Comparison of ENCODE assay signal across 19 cellular contexts in the genomic region with DNA sequence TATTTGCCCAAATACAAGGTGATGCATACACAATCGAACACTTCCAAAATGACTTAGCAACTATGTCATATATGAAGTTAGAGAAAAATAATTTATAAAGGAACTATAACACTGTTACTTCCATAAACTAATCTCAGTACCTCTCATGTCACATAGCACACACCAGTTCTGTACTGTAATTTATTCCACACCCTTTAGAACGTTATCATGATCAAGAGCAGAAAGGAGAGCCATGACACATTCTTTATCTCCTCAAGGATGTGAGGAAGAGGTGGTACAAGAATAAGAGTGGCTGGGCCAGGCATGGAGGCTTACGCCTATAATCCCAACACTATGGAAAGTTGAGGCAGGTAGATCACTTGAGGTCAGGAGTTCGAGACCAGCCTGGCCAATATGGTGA. TPM values are rescaled to one million over a fixed set of nuclear protein-coding genes. Genes with fewer than 3 reads are reported as not detected.
A peak's percentile ranks its signal among the peaks of the same experiment; 100 is the strongest.
DNase-seq lines count a peak whose midpoint lies in the region; ATAC-seq, FAIRE-seq and TF ChIP-seq lines count a peak whose summit lies in the region.
"Had no signal": no experiment of that assay in that cellular context is flagged by ENCODE, and none has a peak within 500 bp of the region (broad histone marks: within the 10 kb centered on the region; RNA-seq: fewer than 3 reads in every experiment).

No MANE protein-coding gene starts in this region.

- peak overlapping the region; percentile 30 for H3K27ac Mint-ChIP-seq in activated CD4-positive, alpha-beta memory T cell treated with anti-CD3 and anti-CD28 coated beads for 36 hours
- no peak overlapping the region for H3K27ac Mint-ChIP-seq in activated CD4-positive, alpha-beta memory T cell treated with anti-CD3 and anti-CD28 coated beads, Interleukin-2, amount 10 ng/mL, durations not matched to agents 7 days and 5 days
- H3K27ac Mint-ChIP-seq in activated T-helper 17 cell treated with anti-CD3 and anti-CD28 coated beads, Interleukin-2, amount 50 U/mL, for 72 hours, result peak overlapping the region; percentile 55
- H3K27ac Mint-ChIP-seq in CD8-positive, alpha-beta T cell, result no peak overlapping the region
- H3K27ac Mint-ChIP-seq: GM23338 had no signal

- peaks cover 6% of the 10 kb centered on the region for H3K36me3 Mint-ChIP-seq in activated CD4-positive, alpha-beta memory T cell treated with anti-CD3 and anti-CD28 coated beads for 36 hours
- peaks cover 28% of the 10 kb centered on the region for H3K36me3 Mint-ChIP-seq in activated CD4-positive, alpha-beta memory T cell treated with anti-CD3 and anti-CD28 coated beads, Interleukin-2, amount 10 ng/mL, durations not matched to agents 7 days and 5 days (ENCODE audit: low read depth)
- peaks cover 51% of the 10 kb centered on the region for H3K36me3 Mint-ChIP-seq in activated T-helper 17 cell treated with anti-CD3 and anti-CD28 coated beads, Interleukin-2, amount 50 U/mL, for 72 hours (ENCODE audit: low read depth)
- H3K36me3 Mint-ChIP-seq in CD8-positive, alpha-beta T cell, result peaks cover 8% of the 10 kb centered on the region

- no peak overlapping the region for H3K27ac ChIP-seq in small intestine (ENCODE audit: low read depth in 1 of 2, low read length in 1 of 2)
- no peak overlapping the region for H3K27ac ChIP-seq in CD8-positive, alpha-beta T cell (ENCODE audit: low read depth, low read length)
- H3K27ac ChIP-seq: Peyer's patch had no signal

- DNase-seq in activated CD4-positive, alpha-beta memory T cell treated with anti-CD3 and anti-CD28 coated beads for 36 hours, result no peak
- DNase-seq in activated CD4-positive, alpha-beta memory T cell treated with anti-CD3 and anti-CD28 coated beads, Interleukin-2, amount 10 ng/mL, durations not matched to agents 7 days and 5 days, result no peak
- DNase-seq in erythroblast (lab: John Stamatoyannopoulos, UW), result peak; percentile 30 to 44
- DNase-seq in small intestine, result peak; percentile 16
- DNase-seq in CD8-positive, alpha-beta T cell, result no peak
- no peak for DNase-seq in NCI-H1105 (lab: John Stamatoyannopoulos, UW)
- DNase-seq: NCI-H1092 treated with DMSO at 0.1 percent for 48 hours; NCI-H1694; NCI-H510A; NCI-H748 treated with DMSO at 0.1 percent for 48 hours; NK-92 treated with Interleukin-12 subunit alpha and Interleukin-12 subunit beta, amount 100 ng/mL, for 24 hours; Peyer's patch had no signal

- no peaks in the 10 kb centered on the region for H3K27me3 Mint-ChIP-seq in activated CD4-positive, alpha-beta memory T cell treated with anti-CD3 and anti-CD28 coated beads for 36 hours
- no peaks in the 10 kb centered on the region for H3K27me3 Mint-ChIP-seq in activated CD4-positive, alpha-beta memory T cell treated with anti-CD3 and anti-CD28 coated beads, Interleukin-2, amount 10 ng/mL, durations not matched to agents 7 days and 5 days
- H3K27me3 Mint-ChIP-seq in activated T-helper 17 cell treated with anti-CD3 and anti-CD28 coated beads, Interleukin-2, amount 50 U/mL, for 72 hours, result no peaks in the 10 kb centered on the region
- no peaks in the 10 kb centered on the region for H3K27me3 Mint-ChIP-seq in CD8-positive, alpha-beta T cell (ENCODE audit: low read depth)

- H3K4me1 Mint-ChIP-seq in activated CD4-positive, alpha-beta memory T cell treated with anti-CD3 and anti-CD28 coated beads for 36 hours (ENCODE audit: low read depth), result peaks cover 63% of the 10 kb centered on the region
- peaks cover 46% of the 10 kb centered on the region for H3K4me1 Mint-ChIP-seq in activated CD4-positive, alpha-beta memory T cell treated with anti-CD3 and anti-CD28 coated beads, Interleukin-2, amount 10 ng/mL, durations not matched to agents 7 days and 5 days
- peaks cover 34% of the 10 kb centered on the region for H3K4me1 Mint-ChIP-seq in activated T-helper 17 cell treated with anti-CD3 and anti-CD28 coated beads, Interleukin-2, amount 50 U/mL, for 72 hours
- H3K4me1 Mint-ChIP-seq in CD8-positive, alpha-beta T cell (ENCODE audit: low read depth), result peaks cover 56% of the 10 kb centered on the region

- H3K4me1 ChIP-seq in small intestine (ENCODE audit: control insufficient read depth in 2 of 2, insufficient read depth in 1 of 2, low read depth in 1 of 2, low read length in 1 of 2), result peaks cover 0 to 5% of the 10 kb centered on the region in 2 donors
- peaks cover 30% of the 10 kb centered on the region for H3K4me1 ChIP-seq in CD8-positive, alpha-beta T cell (ENCODE audit: insufficient read depth, low read length)

- POLR2A ChIA-PET in activated CD4-positive, alpha-beta memory T cell treated with anti-CD3 and anti-CD28 coated beads for 36 hours (lab: Charles Lee), result no interaction called here
- POLR2A ChIA-PET in activated CD4-positive, alpha-beta memory T cell treated with anti-CD3 and anti-CD28 coated beads, Interleukin-2, amount 10 ng/mL, durations not matched to agents 7 days and 5 days (lab: Charles Lee), result no interaction called here
- POLR2A ChIA-PET in CD8-positive, alpha-beta T cell (lab: Charles Lee), result interaction anchor here (1.4 kb wide), 1 partner anchor 10 kb away, joined by 5 read pairs; no protein-coding TSS in a partner anchor

- intact Hi-C loops in activated CD4-positive, alpha-beta memory T cell treated with anti-CD3 and anti-CD28 coated beads for 36 hours (cut with micrococcal nuclease), result no loop called here
- intact Hi-C loops in CD8-positive, alpha-beta T cell (cut with DNase I, micrococcal nuclease), result no loop called here

- H3K4me3 ChIP-seq in small intestine (ENCODE audit: low read depth in 1 of 2, low read length in 2 of 2), result no peak overlapping the region
- H3K4me3 ChIP-seq in CD8-positive, alpha-beta T cell (ENCODE audit: low read depth, low read length), result no peak overlapping the region
- H3K4me3 ChIP-seq: GM23338, Peyer's patch had no signal

- 79 to 90% (median 83%) methylated on average over 4 of the region's 4 CpGs for WGBS in small intestine, 3 donors

- no peak for TF ChIP-seq CTCF in CD8-positive, alpha-beta T cell (IDR thresholded peaks at IDR 0.05)

- ATAC-seq in activated T-helper 17 cell treated with anti-CD3 and anti-CD28 coated beads, Interleukin-2, amount 50 U/mL, for 72 hours (replicated peaks), result no peak
- ATAC-seq in HG02885 (IDR thresholded peaks at IDR 0.05; ENCODE audit: poor library complexity, unreplicated experiment), result no peak
- ATAC-seq in CD8-positive, alpha-beta T cell, result no peak
- ATAC-seq: GM23338, HCT116 had no signal

- no peaks in the 10 kb centered on the region for H3K27me3 ChIP-seq in small intestine (ENCODE audit: control insufficient read depth in 2 of 2, insufficient read depth in 2 of 2, low read length in 2 of 2)
- no peaks in the 10 kb centered on the region for H3K27me3 ChIP-seq in CD8-positive, alpha-beta T cell (ENCODE audit: insufficient read depth, low read length)
- H3K27me3 ChIP-seq: Peyer's patch had no signal

- H3K9me3 Mint-ChIP-seq in activated CD4-positive, alpha-beta memory T cell treated with anti-CD3 and anti-CD28 coated beads for 36 hours, result no peaks in the 10 kb centered on the region
- no peaks in the 10 kb centered on the region for H3K9me3 Mint-ChIP-seq in activated CD4-positive, alpha-beta memory T cell treated with anti-CD3 and anti-CD28 coated beads, Interleukin-2, amount 10 ng/mL, durations not matched to agents 7 days and 5 days
- no peaks in the 10 kb centered on the region for H3K9me3 Mint-ChIP-seq in activated T-helper 17 cell treated with anti-CD3 and anti-CD28 coated beads, Interleukin-2, amount 50 U/mL, for 72 hours
- no peaks in the 10 kb centered on the region for H3K9me3 Mint-ChIP-seq in CD8-positive, alpha-beta T cell
- H3K9me3 Mint-ChIP-seq: GM23338 had no signal

- CTCF ChIA-PET in activated CD4-positive, alpha-beta memory T cell treated with anti-CD3 and anti-CD28 coated beads for 36 hours (lab: Charles Lee), result no interaction called here
- CTCF ChIA-PET in activated CD4-positive, alpha-beta memory T cell treated with anti-CD3 and anti-CD28 coated beads, Interleukin-2, amount 10 ng/mL, durations not matched to agents 7 days and 5 days (lab: Charles Lee), result no interaction called here
- CTCF ChIA-PET in CD8-positive, alpha-beta T cell (lab: Charles Lee), result interaction anchor here (1.0 to 7.1 kb wide), 2 partner anchors 10 to 158 kb away, joined by 3 to 211 read pairs; no protein-coding TSS in a partner anchor

- no peak for TF ChIP-seq POLR2A in erythroblast (IDR thresholded peaks at IDR 0.05; ENCODE audit: low read length)

- no peaks in the 10 kb centered on the region for H3K9me3 ChIP-seq in small intestine (ENCODE audit: control insufficient read depth, low read depth)
- H3K9me3 ChIP-seq in CD8-positive, alpha-beta T cell (ENCODE audit: low read length), result no peaks in the 10 kb centered on the region
- H3K9me3 ChIP-seq: Peyer's patch had no signal

- H3K36me3 ChIP-seq in small intestine (ENCODE audit: control insufficient read depth in 2 of 2, insufficient read depth in 2 of 2, low read length in 2 of 2), result no peaks in the 10 kb centered on the region
- no peaks in the 10 kb centered on the region for H3K36me3 ChIP-seq in CD8-positive, alpha-beta T cell (ENCODE audit: insufficient read depth, low read length)
- H3K36me3 ChIP-seq: Peyer's patch had no signal

- no peak overlapping the region for H3K4me3 Mint-ChIP-seq in activated CD4-positive, alpha-beta memory T cell treated with anti-CD3 and anti-CD28 coated beads for 36 hours
- H3K4me3 Mint-ChIP-seq in activated CD4-positive, alpha-beta memory T cell treated with anti-CD3 and anti-CD28 coated beads, Interleukin-2, amount 10 ng/mL, durations not matched to agents 7 days and 5 days, result no peak overlapping the region
- no peak overlapping the region for H3K4me3 Mint-ChIP-seq in activated T-helper 17 cell treated with anti-CD3 and anti-CD28 coated beads, Interleukin-2, amount 50 U/mL, for 72 hours
- no peak overlapping the region for H3K4me3 Mint-ChIP-seq in CD8-positive, alpha-beta T cell
- H3K4me3 Mint-ChIP-seq: GM23338 had no signal

- FAIRE-seq in small intestine (lab: Jason Lieb, UNC), result no peak
- FAIRE-seq: A204.1, D721Med, GM18507 had no signal

RNA-seq across cellular contexts. Expression of gene PICALM, which starts 31.1 kb away (rescaled TPM):
- total RNA-seq in activated CD4-positive, alpha-beta memory T cell treated with anti-CD3 and anti-CD28 coated beads for 36 hours, result 10 to 100 TPM; 75.9 to 90.4 TPM
- total RNA-seq in activated CD4-positive, alpha-beta memory T cell treated with anti-CD3 and anti-CD28 coated beads, Interleukin-2, amount 10 ng/mL, durations not matched to agents 7 days and 5 days, result 100 to 1,000 TPM; 194 to 199 TPM
- 100 to 1,000 TPM in 1 of 2 donors, 10 to 100 TPM in 1; 87.9 to 134 TPM for total RNA-seq in activated T-helper 17 cell treated with anti-CD3 and anti-CD28 coated beads, Interleukin-2, amount 50 U/mL, for 72 hours
- polyA plus RNA-seq in small intestine, result 100 to 1,000 TPM in 2 of 3 donors, 10 to 100 TPM in 1; 88.8 to 127 (median 106) TPM
- total RNA-seq in CD8-positive, alpha-beta T cell, result 10 to 100 TPM; 79.8 to 80.0 TPM

Comparison
In these comparisons a context has a peak if more than half of its experiments do, and no peak if none do; other contexts are left out.
1. H3K27ac Mint-ChIP-seq: peak in activated CD4-positive, alpha-beta memory T cell treated with anti-CD3 and anti-CD28 coated beads for 36 hours (single experiment) and activated T-helper 17 cell treated with anti-CD3 and anti-CD28 coated beads, Interleukin-2, amount 50 U/mL, for 72 hours (single experiment); none in activated CD4-positive, alpha-beta memory T cell treated with anti-CD3 and anti-CD28 coated beads, Interleukin-2, amount 10 ng/mL, durations not matched to agents 7 days and 5 days (single experiment) and CD8-positive, alpha-beta T cell (single experiment).
2. DNase-seq: peak in erythroblast (2 of 2) and small intestine (single experiment); none in activated CD4-positive, alpha-beta memory T cell treated with anti-CD3 and anti-CD28 coated beads for 36 hours (single experiment), activated CD4-positive, alpha-beta memory T cell treated with anti-CD3 and anti-CD28 coated beads, Interleukin-2, amount 10 ng/mL, durations not matched to agents 7 days and 5 days (single experiment), CD8-positive, alpha-beta T cell (0 of 7) and NCI-H1105 (single experiment).